Comparison of ENCODE assay signal across 20 cellular contexts in genomic region chr3:186800285-186800684, GRCh38. TPM values are rescaled to one million over a fixed set of nuclear protein-coding genes. Genes with fewer than 3 reads are reported as not detected.
DNase-seq lines count a peak whose midpoint lies in the region; ATAC-seq and TF ChIP-seq lines count a peak whose summit lies in the region.
"Had no signal": no experiment of that assay in that cellular context is flagged by ENCODE, and none has a peak within 500 bp of the region (broad histone marks: within the 10 kb centered on the region; RNA-seq: fewer than 3 reads in every experiment).

No MANE protein-coding gene starts in this region.

- no peaks in the 10 kb centered on the region for H3K9me2 ChIP-seq in Loucy (replicated peaks; ENCODE audit: low read depth, low read length)

- TF ChIP-seq CTCF in Loucy (conservative IDR thresholded peaks at IDR 0.05; ENCODE audit: low read length) (no peak), VCaP (conservative IDR thresholded peaks at IDR 0.05) (no peak)

- CTCF ChIA-PET in activated naive CD4-positive, alpha-beta T cell treated with anti-CD3 and anti-CD28 coated beads, Interleukin-2, amount 10 ng/mL, durations not matched to agents 7 days and 5 days (lab: Charles Lee) = interaction anchor here (0.5 to 1.0 kb wide), 3 partner anchors 13 to 360 kb away, joined by 3 read pairs; no protein-coding TSS in a partner anchor

- peaks cover 32% of the 10 kb centered on the region; the same call in 1 of the 2 replicates for H3K36me3 ChIP-seq in Loucy (ENCODE audit: insufficient read depth, low read length)

- no peak overlapping the region for H3K4me3 Mint-ChIP-seq in activated naive CD4-positive, alpha-beta T cell treated with anti-CD3 and anti-CD28 coated beads, Interleukin-2, amount 10 ng/mL, durations not matched to agents 7 days and 5 days
- H3K4me3 Mint-ChIP-seq in natural killer cell treated with Interleukin-12 subunit alpha and Interleukin-12 subunit beta and Interleukin-15 and Interleukin-18, amount 100 ng/mL, for 72 hours = peak overlapping the region; percentile 41
- H3K4me3 Mint-ChIP-seq: HFFc6 had no signal

- H3K9me3 ChIP-seq in Loucy (ENCODE audit: insufficient read depth, low read depth, low read length) = no peaks in the 10 kb centered on the region

- DNase-seq in activated naive CD4-positive, alpha-beta T cell treated with anti-CD3 and anti-CD28 coated beads, Interleukin-2, amount 10 ng/mL, durations not matched to agents 7 days and 5 days = no peak
- no peak for DNase-seq in activated naive CD4-positive, alpha-beta T cell (lab: John Stamatoyannopoulos, UW)
- no peak for DNase-seq in natural killer cell treated with Interleukin-12 subunit alpha and Interleukin-12 subunit beta and Interleukin-15 and Interleukin-18, amount 100 ng/mL, for 72 hours (ENCODE audit: low spot score)
- no peak for DNase-seq in KBM-7
- no peak for DNase-seq in GM19238 (ENCODE audit: insufficient read length, low spot score)
- DNase-seq: ACHN, DMS79, H7, HFFc6, Karpas-422, NCI-H1092 treated with DMSO at 0.1 percent for 48 hours, NCI-H2081 treated with DMSO at 0.1 percent for 48 hours, NCI-H748 treated with DMSO at 0.1 percent for 48 hours had no signal

- peak overlapping the region; percentile 37; the same call in 1 of the 2 replicates for H3K27ac ChIP-seq in VCaP
- H3K27ac ChIP-seq: C4-2B had no signal

- peak overlapping the region; percentile 8 for H3K4me2 ChIP-seq in Loucy (ENCODE audit: low read depth, low read length, poor library complexity, severe bottlenecking)

- no peaks in the 10 kb centered on the region for H3F3A ChIP-seq in Loucy (ENCODE audit: low read depth)

- in situ Hi-C loops in KBM-7 (cut with MboI; ENCODE audit: low pct_unique_long_range_greater_than_20kb, low sequenced_read_pairs) = no loop called here

- no peaks in the 10 kb centered on the region for H3K27me3 ChIP-seq in Loucy (ENCODE audit: insufficient read depth, low read length, poor library complexity, severe bottlenecking)

- ATAC-seq in natural killer cell treated with Interleukin-12 subunit alpha and Interleukin-12 subunit beta and Interleukin-15 and Interleukin-18, amount 100 ng/mL, for 72 hours = no peak
- ATAC-seq: Right ventricle myocardium inferior had no signal

- no peaks in the 10 kb centered on the region for H3K9me3 Mint-ChIP-seq in activated naive CD4-positive, alpha-beta T cell treated with anti-CD3 and anti-CD28 coated beads, Interleukin-2, amount 10 ng/mL, durations not matched to agents 7 days and 5 days
- H3K9me3 Mint-ChIP-seq in natural killer cell treated with Interleukin-12 subunit alpha and Interleukin-12 subunit beta and Interleukin-15 and Interleukin-18, amount 100 ng/mL, for 72 hours = no peaks in the 10 kb centered on the region
- H3K9me3 Mint-ChIP-seq: HFFc6 had no signal

- peaks cover 56% of the 10 kb centered on the region for H3K36me3 Mint-ChIP-seq in activated naive CD4-positive, alpha-beta T cell treated with anti-CD3 and anti-CD28 coated beads, Interleukin-2, amount 10 ng/mL, durations not matched to agents 7 days and 5 days
- peaks cover 20% of the 10 kb centered on the region for H3K36me3 Mint-ChIP-seq in natural killer cell treated with Interleukin-12 subunit alpha and Interleukin-12 subunit beta and Interleukin-15 and Interleukin-18, amount 100 ng/mL, for 72 hours

- peak overlapping the region; percentile 51 for H3K27ac Mint-ChIP-seq in activated naive CD4-positive, alpha-beta T cell treated with anti-CD3 and anti-CD28 coated beads, Interleukin-2, amount 10 ng/mL, durations not matched to agents 7 days and 5 days
- H3K27ac Mint-ChIP-seq in natural killer cell treated with Interleukin-12 subunit alpha and Interleukin-12 subunit beta and Interleukin-15 and Interleukin-18, amount 100 ng/mL, for 72 hours = peak overlapping the region; percentile 68 to 72
- H3K27ac Mint-ChIP-seq: HFFc6 had no signal

- H3K4me1 ChIP-seq in Loucy (ENCODE audit: insufficient read depth, low read length, poor library complexity, severe bottlenecking) = peaks cover 34% of the 10 kb centered on the region

- H3K27me3 Mint-ChIP-seq in activated naive CD4-positive, alpha-beta T cell treated with anti-CD3 and anti-CD28 coated beads, Interleukin-2, amount 10 ng/mL, durations not matched to agents 7 days and 5 days = no peaks in the 10 kb centered on the region
- no peaks in the 10 kb centered on the region for H3K27me3 Mint-ChIP-seq in natural killer cell treated with Interleukin-12 subunit alpha and Interleukin-12 subunit beta and Interleukin-15 and Interleukin-18, amount 100 ng/mL, for 72 hours

- H4K20me1 ChIP-seq in Loucy (ENCODE audit: insufficient read depth, low read length, poor library complexity, severe bottlenecking) = peaks cover 27% of the 10 kb centered on the region

- H3K79me2 ChIP-seq in Loucy (ENCODE audit: insufficient read depth, low read length) = peaks cover 72% of the 10 kb centered on the region

- H3K9ac ChIP-seq in Loucy (ENCODE audit: low read depth, low read length, poor library complexity, severe bottlenecking) = no peak overlapping the region

- peaks cover 63% of the 10 kb centered on the region for H3K4me1 Mint-ChIP-seq in activated naive CD4-positive, alpha-beta T cell treated with anti-CD3 and anti-CD28 coated beads, Interleukin-2, amount 10 ng/mL, durations not matched to agents 7 days and 5 days
- peaks cover 12 to 22% of the 10 kb centered on the region in 2 donors for H3K4me1 Mint-ChIP-seq in natural killer cell treated with Interleukin-12 subunit alpha and Interleukin-12 subunit beta and Interleukin-15 and Interleukin-18, amount 100 ng/mL, for 72 hours (ENCODE audit: low read depth in 2 of 2)

- H2AFZ ChIP-seq in Loucy (ENCODE audit: low read length) = no peak overlapping the region

- no peak overlapping the region for H3K4me3 ChIP-seq in Loucy (ENCODE audit: low read length, poor library complexity, severe bottlenecking)

RNA-seq across cellular contexts. Expression of gene RFC4, which starts 6.0 kb away (rescaled TPM):
- 100 to 1,000 TPM in 1 of 2 donors, 10 to 100 TPM in 1; 63.1 to 114 TPM for total RNA-seq in natural killer cell treated with Interleukin-12 subunit alpha and Interleukin-12 subunit beta and Interleukin-15 and Interleukin-18, amount 100 ng/mL, for 72 hours

RNA-seq across cellular contexts. Expression of gene EIF4A2, which starts 16.9 kb away (rescaled TPM):
- total RNA-seq in natural killer cell treated with Interleukin-12 subunit alpha and Interleukin-12 subunit beta and Interleukin-15 and Interleukin-18, amount 100 ng/mL, for 72 hours = 100 to 1,000 TPM; 399 to 539 TPM

RNA-seq across cellular contexts. Expression of gene ADIPOQ, which starts 42.2 kb away (rescaled TPM):
- total RNA-seq in natural killer cell treated with Interleukin-12 subunit alpha and Interleukin-12 subunit beta and Interleukin-15 and Interleukin-18, amount 100 ng/mL, for 72 hours = not detected
- total RNA-seq: H7, HFFc6, NCI-H460, OCI-LY7, SK-MEL-5 had no signal
